Comparison of ENCODE assay signal across 8 cellular contexts in the genomic region with DNA sequence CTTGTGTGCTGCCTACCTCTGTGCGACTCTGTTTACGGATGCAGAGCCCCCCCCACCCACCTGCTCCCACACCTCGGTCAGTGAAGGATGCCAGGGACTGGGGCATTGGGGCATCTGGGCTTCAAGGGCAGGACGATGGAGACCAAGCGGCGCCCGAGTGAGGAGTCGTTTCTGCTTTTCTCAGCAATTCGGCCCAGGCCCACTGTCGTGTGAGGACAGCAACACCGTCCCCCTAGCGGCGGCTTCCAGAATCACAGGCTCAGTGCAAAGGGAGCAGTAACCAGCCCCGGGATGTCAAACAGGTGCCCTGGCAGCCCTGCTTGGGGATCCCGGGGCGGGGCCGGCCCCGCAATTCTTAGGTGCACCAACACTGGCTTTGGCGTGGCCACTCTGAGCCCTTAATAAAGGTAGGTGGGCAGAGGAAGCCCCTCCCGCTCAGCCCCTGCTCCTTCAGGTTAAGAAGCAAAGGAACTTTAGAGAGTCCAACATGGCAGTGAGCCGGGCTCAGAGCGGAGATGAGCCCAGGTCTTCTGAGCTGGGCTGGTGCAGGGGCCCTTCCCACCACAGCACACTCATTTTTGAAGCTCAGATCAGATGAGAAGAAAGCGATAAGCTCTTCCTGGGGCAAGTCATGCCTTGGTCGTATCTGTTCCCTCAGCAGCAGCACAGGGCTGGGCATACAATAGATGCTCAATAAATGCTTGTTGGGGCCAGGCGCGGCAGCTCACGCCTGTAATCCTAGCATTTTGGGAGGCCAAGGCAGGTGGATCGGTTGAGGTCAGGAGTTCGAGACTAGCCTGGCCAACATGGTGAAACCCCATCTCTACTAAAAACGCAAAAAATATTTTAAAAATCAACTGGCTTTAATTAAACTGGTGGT. TPM values are rescaled to one million over a fixed set of nuclear protein-coding genes. Genes with fewer than 3 reads are reported as not detected.
DNase-seq lines count a peak whose midpoint lies in the region; ATAC-seq lines count a peak whose summit lies in the region.

No MANE protein-coding gene starts in this region.

- DNase-seq in DMS53 treated with DMSO at 0.1 percent for 48 hours (lab: John Stamatoyannopoulos, UW; ENCODE audit: unreplicated experiment): peak; percentile 71
- peak; percentile 72 for DNase-seq in NCI-H82 treated with DMSO at 0.1 percent for 48 hours (lab: John Stamatoyannopoulos, UW; ENCODE audit: unreplicated experiment)
- peak; percentile 61 to 87 (median 82) for DNase-seq in activated CD8-positive, alpha-beta memory T cell treated with anti-CD3 and anti-CD28 coated beads for 48 hours (ENCODE audit: low read depth in 2 of 3, low spot score in 2 of 3)
- DNase-seq in epidermal melanocyte (ENCODE audit: insufficient read length, low spot score): peak; percentile 83
- peak; percentile 82 for DNase-seq in mucosa of gallbladder (ENCODE audit: low spot score)
- peak; percentile 45 to 66 for DNase-seq in stimulated activated CD8-positive, alpha-beta memory T cell treated with anti-CD3 and anti-CD28 coated beads, Interleukin-7, amount 100 ng/mL, for 1 hour (ENCODE audit: low read depth in 2 of 2)

- ATAC-seq in HG03342 (IDR thresholded peaks at IDR 0.05; ENCODE audit: unreplicated experiment) (peak; percentile 61), HG03520 (IDR thresholded peaks at IDR 0.05; ENCODE audit: unreplicated experiment) (no peak)

RNA-seq across cellular contexts. Expression of a gene that starts 51.3 kb away (rescaled TPM):
- total RNA-seq in mucosa of gallbladder: 143 TPM
